Comparison of ENCODE assay signal across 1 cellular context in genomic region chr10:122515588-122516231, GRCh38.
TF ChIP-seq lines count a peak whose summit lies in the region.

No MANE protein-coding gene starts in this region.

TF ChIP-seq in GM23338, 12 proteins besides CTCF, POLR2A, EP300 and RAD21 (continued from another document):
- TF ChIP-seq ETS1 (IDR thresholded peaks at IDR 0.05) (no peak), NANOG (IDR thresholded peaks at IDR 0.05; ENCODE audit: borderline replicate concordance) (no peak)
